Comparison of ENCODE assay signal across 23 cellular contexts in genomic region chr7:91157579-91158320, GRCh38.
A peak's percentile ranks its signal among the peaks of the same experiment; 100 is the strongest.
DNase-seq lines count a peak whose midpoint lies in the region; ATAC-seq, FAIRE-seq and TF ChIP-seq lines count a peak whose summit lies in the region.
"Had no signal": no experiment of that assay in that cellular context is flagged by ENCODE, and none has a peak within 500 bp of the region (broad histone marks: within the 10 kb centered on the region; RNA-seq: fewer than 3 reads in every experiment).

No MANE protein-coding gene starts in this region.

- ATAC-seq in WTC11 = no peak
- no peak for ATAC-seq in activated T-cell treated with anti-CD3 and anti-CD28 coated beads, Interleukin-2, amount 50 U/mL, for 72 hours (replicated peaks in 1 of 2)
- ATAC-seq: CD8-positive, alpha-beta T cell; GM12878 had no signal

- POLR2A ChIA-PET in WTC11 (lab: Charles Lee) = no interaction called here

- H3K4me1 ChIP-seq in kidney (ENCODE audit: control insufficient read depth in 1 of 2, insufficient read depth in 1 of 2, low read depth in 1 of 2, low read length in 2 of 2) = peaks cover 0 to 2% of the 10 kb centered on the region in 2 donors
- H3K4me1 ChIP-seq: BLaER1, Caco-2, HAP-1 had no signal

- no peaks in the 10 kb centered on the region for H3K9me3 ChIP-seq in kidney (ENCODE audit: control insufficient read depth in 1 of 2, low read length in 2 of 2)
- H3K9me3 ChIP-seq: BLaER1, Caco-2, HAP-1 had no signal

- no peak overlapping the region for H3K27ac ChIP-seq in kidney (ENCODE audit: low read depth in 2 of 2, low read length in 2 of 2)
- H3K27ac ChIP-seq: BLaER1, C4-2B had no signal

- H3K4me3 Mint-ChIP-seq in WTC11 = no peak overlapping the region
- H3K4me3 Mint-ChIP-seq in immature natural killer cell = no peak overlapping the region
- H3K4me3 Mint-ChIP-seq in activated T-cell treated with anti-CD3 and anti-CD28 coated beads, Interleukin-2, amount 50 U/mL, for 72 hours = no peak overlapping the region
- H3K4me3 Mint-ChIP-seq: B cell; CD4-positive, CD25-positive, alpha-beta regulatory T cell; CD8-positive, alpha-beta T cell; HFFc6 had no signal

- no peak overlapping the region for H3K9ac ChIP-seq in kidney (ENCODE audit: low read length in 2 of 2)
- H3K9ac ChIP-seq: BLaER1 had no signal

- TF ChIP-seq CTCF in WTC11 (IDR thresholded peaks at IDR 0.05) (no peak), kidney (IDR thresholded peaks at IDR 0.05; ENCODE audit: borderline replicate concordance, extremely low read depth, insufficient read depth) (no peak)

- H3K36me3 Mint-ChIP-seq in WTC11 = no peaks in the 10 kb centered on the region
- no peaks in the 10 kb centered on the region for H3K36me3 Mint-ChIP-seq in immature natural killer cell
- no peaks in the 10 kb centered on the region for H3K36me3 Mint-ChIP-seq in activated T-cell treated with anti-CD3 and anti-CD28 coated beads, Interleukin-2, amount 50 U/mL, for 72 hours (ENCODE audit: insufficient read depth in 2 of 2)
- H3K36me3 Mint-ChIP-seq: CD4-positive, CD25-positive, alpha-beta regulatory T cell; CD8-positive, alpha-beta T cell had no signal

- H3K27me3 Mint-ChIP-seq in WTC11 (ENCODE audit: low read depth) (no peaks in the 10 kb centered on the region), immature natural killer cell (ENCODE audit: low read depth in 3 of 3) (peaks cover 0 to 2% (median 0%) of the 10 kb centered on the region in 3 donors)
- H3K27me3 Mint-ChIP-seq in activated T-cell treated with anti-CD3 and anti-CD28 coated beads, Interleukin-2, amount 50 U/mL, for 72 hours (ENCODE audit: low read depth) = no peaks in the 10 kb centered on the region
- H3K27me3 Mint-ChIP-seq: B cell; CD4-positive, CD25-positive, alpha-beta regulatory T cell had no signal

- intact Hi-C loops in kidney (cut with DNase I) = no loop called here

- H3K4me1 Mint-ChIP-seq in WTC11 (no peaks in the 10 kb centered on the region), immature natural killer cell (no peaks in the 10 kb centered on the region)
- no peaks in the 10 kb centered on the region for H3K4me1 Mint-ChIP-seq in activated T-cell treated with anti-CD3 and anti-CD28 coated beads, Interleukin-2, amount 50 U/mL, for 72 hours (ENCODE audit: low read depth)
- H3K4me1 Mint-ChIP-seq: CD4-positive, CD25-positive, alpha-beta regulatory T cell had no signal

- CTCF ChIA-PET in WTC11 (lab: Charles Lee) = no interaction called here

- FAIRE-seq in A204.1 (lab: Jason Lieb, UNC) = peak; percentile 93
- FAIRE-seq in G401.6 (lab: Jason Lieb, UNC) = peak; percentile 40
- FAIRE-seq in kidney (lab: Jason Lieb, UNC) = peak; percentile 47
- FAIRE-seq: GM12878, H54 had no signal

- H3K9me3 Mint-ChIP-seq in WTC11 = no peaks in the 10 kb centered on the region
- peaks cover 0 to 5% (median 3%) of the 10 kb centered on the region in 6 donors for H3K9me3 Mint-ChIP-seq in immature natural killer cell
- H3K9me3 Mint-ChIP-seq in activated T-cell treated with anti-CD3 and anti-CD28 coated beads, Interleukin-2, amount 50 U/mL, for 72 hours = no peaks in the 10 kb centered on the region
- H3K9me3 Mint-ChIP-seq: CD8-positive, alpha-beta T cell; HFFc6 had no signal

- no peak overlapping the region for H3K27ac Mint-ChIP-seq in WTC11
- no peak overlapping the region for H3K27ac Mint-ChIP-seq in immature natural killer cell
- H3K27ac Mint-ChIP-seq in activated T-cell treated with anti-CD3 and anti-CD28 coated beads, Interleukin-2, amount 50 U/mL, for 72 hours = no peak overlapping the region
- H3K27ac Mint-ChIP-seq: B cell; CD4-positive, CD25-positive, alpha-beta regulatory T cell; CD8-positive, alpha-beta T cell; HFFc6 had no signal

- H3K4me3 ChIP-seq in kidney (ENCODE audit: low read length in 2 of 2) = no peak overlapping the region
- H3K4me3 ChIP-seq: BLaER1, GM12878, HAP-1 had no signal

- DNase-seq in WTC11 (ENCODE audit: low spot score) (no peak), kidney (no peak), immature natural killer cell (no peak), UCSD-AML1 (lab: John Stamatoyannopoulos, UW; ENCODE audit: unreplicated experiment) (no peak), activated gamma-delta T cell (lab: John Stamatoyannopoulos, UW) (no peak)
- DNase-seq in activated T-cell treated with anti-CD3 and anti-CD28 coated beads, Interleukin-2, amount 50 U/mL, for 72 hours = no peak
- DNase-seq: 8988T; Caco-2; CD4-positive, CD25-positive, alpha-beta regulatory T cell; CD8-positive, alpha-beta T cell; DMS153; DND-41; GDM1; GOT3; HFFc6 had no signal

- no peaks in the 10 kb centered on the region for H3K36me3 ChIP-seq in kidney (ENCODE audit: control insufficient read depth in 1 of 2, insufficient read depth in 2 of 2, low read length in 2 of 2)
- H3K36me3 ChIP-seq: BLaER1, HAP-1 had no signal

TF ChIP-seq in WTC11, 78 proteins besides CTCF, POLR2A, EP300 and RAD21:
- TF ChIP-seq HMGA2 (CRISPR knock-in tag; IDR thresholded peaks at IDR 0.05) (peak; percentile 96; the same call in 1 of the 2 replicates), USF2 (CRISPR knock-in tag; IDR thresholded peaks at IDR 0.05) (no peak), ZNF532 (CRISPR knock-in tag; IDR thresholded peaks at IDR 0.05; ENCODE audit: borderline replicate concordance) (no peak), MLX (CRISPR knock-in tag; IDR thresholded peaks at IDR 0.05) (no peak), NFE2L1 (CRISPR knock-in tag; IDR thresholded peaks at IDR 0.05) (no peak), KAT7 (CRISPR knock-in tag; IDR thresholded peaks at IDR 0.05; ENCODE audit: borderline replicate concordance) (no peak), FOXJ3 (CRISPR knock-in tag; IDR thresholded peaks at IDR 0.05; ENCODE audit: borderline replicate concordance) (no peak), OVOL2 (CRISPR knock-in tag; IDR thresholded peaks at IDR 0.05; ENCODE audit: borderline replicate concordance) (no peak), ELF4 (CRISPR knock-in tag; IDR thresholded peaks at IDR 0.05; ENCODE audit: low read depth) (no peak)
